21 cellular contexts compared by ENCODE assay signal in the genomic region with DNA sequence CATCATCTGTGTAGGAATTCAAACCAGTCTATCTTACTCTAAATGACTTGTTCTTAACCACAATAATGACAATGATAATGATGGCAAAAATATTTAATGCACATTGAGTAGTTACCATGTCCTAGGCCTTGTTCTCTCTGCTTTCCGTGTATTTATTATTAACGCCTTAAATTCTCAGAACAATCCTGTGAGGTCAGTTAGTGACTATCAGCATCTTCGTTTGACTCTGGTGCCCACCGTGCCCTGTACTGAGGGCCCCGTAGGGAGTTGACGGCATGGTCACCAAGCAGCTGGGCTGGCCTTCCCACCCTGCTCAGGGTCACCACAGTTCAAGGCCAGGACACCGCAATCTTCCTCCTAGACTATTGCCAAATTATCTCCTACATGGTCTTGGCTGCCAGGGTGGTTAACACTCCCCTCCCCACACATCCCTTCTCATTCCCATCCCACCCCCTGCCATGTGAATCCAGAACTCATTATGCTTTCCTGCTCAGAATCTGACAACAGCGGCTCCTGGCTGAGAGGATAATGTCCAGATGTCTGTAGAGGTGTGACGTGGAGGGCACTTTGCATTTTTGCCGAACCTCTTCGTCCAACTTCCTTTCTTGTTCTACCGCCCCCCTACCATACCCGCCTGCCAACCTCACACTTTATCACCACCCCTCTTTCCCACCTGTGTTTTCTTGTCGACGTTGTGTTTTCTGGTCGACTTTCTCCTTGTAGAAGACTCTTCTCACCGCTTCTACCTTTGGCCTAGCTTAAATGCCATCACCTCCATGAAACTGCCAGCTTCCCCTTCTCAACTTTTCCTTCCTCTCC. TPM values are rescaled to one million over a fixed set of nuclear protein-coding genes. Genes with fewer than 3 reads are reported as not detected.
"Had no signal": no experiment of that assay in that cellular context is flagged by ENCODE, and none has a peak within 500 bp of the region (broad histone marks: within the 10 kb centered on the region; RNA-seq: fewer than 3 reads in every experiment).

No MANE protein-coding gene starts in this region.

- H3K4me3 Mint-ChIP-seq: activated CD4-positive, alpha-beta T cell treated with anti-CD3 and anti-CD28 coated beads, Interleukin-2, amount 10 ng/mL, durations not matched to agents 7 days and 5 days; activated T-cell treated with anti-CD3 and anti-CD28 coated beads, Interleukin-2, amount 50 U/mL, for 72 hours; memory B cell; naive thymus-derived CD4-positive, alpha-beta T cell had no signal

- H3K9me3 ChIP-seq: adrenal gland, breast epithelium, gastroesophageal sphincter, heart left ventricle, pancreas, sigmoid colon, transverse colon had no signal

- H3K4me3 ChIP-seq: adrenal gland, breast epithelium, gastroesophageal sphincter, heart left ventricle, pancreas, sigmoid colon, transverse colon had no signal

- H3K27ac ChIP-seq: adrenal gland, breast epithelium, gastroesophageal sphincter, heart left ventricle, pancreas, sigmoid colon, transverse colon had no signal

- H3K4me1 ChIP-seq: adrenal gland, breast epithelium, gastroesophageal sphincter, heart left ventricle, pancreas, sigmoid colon had no signal

- H3K27ac Mint-ChIP-seq: activated CD4-positive, alpha-beta T cell treated with anti-CD3 and anti-CD28 coated beads, Interleukin-2, amount 10 ng/mL, durations not matched to agents 7 days and 5 days; activated naive CD4-positive, alpha-beta T cell treated with anti-CD3 and anti-CD28 coated beads, Interleukin-2, amount 50 U/mL, for 72 hours; activated T-cell treated with anti-CD3 and anti-CD28 coated beads, Interleukin-2, amount 50 U/mL, for 72 hours; memory B cell; naive thymus-derived CD4-positive, alpha-beta T cell had no signal

- ATAC-seq: activated naive CD4-positive, alpha-beta T cell treated with anti-CD3 and anti-CD28 coated beads, Interleukin-2, amount 50 U/mL, for 72 hours; activated T-cell treated with anti-CD3 and anti-CD28 coated beads, Interleukin-2, amount 50 U/mL, for 72 hours; esophagus mucosa; heart left ventricle; left ventricle myocardium superior; naive thymus-derived CD4-positive, alpha-beta T cell; pancreas had no signal

- DNase-seq: activated CD4-positive, alpha-beta T cell treated with anti-CD3 and anti-CD28 coated beads, Interleukin-2, amount 10 ng/mL, durations not matched to agents 7 days and 5 days; activated gamma-delta T cell; activated T-cell treated with anti-CD3 and anti-CD28 coated beads, Interleukin-2, amount 50 U/mL, for 72 hours; cortex of kidney; effector CD4-positive, alpha-beta T cell; heart left ventricle; left ventricle myocardium superior; pancreas; sigmoid colon; stimulated activated CD4-positive, alpha-beta T cell treated with anti-CD3 and anti-CD28 coated beads, Interleukin-4, amount 100 ng/mL, for 4 hours; stimulated activated naive CD4-positive, alpha-beta T cell; T-helper 1 cell; T-helper 9 cell; transverse colon had no signal

- H3K27me3 ChIP-seq: adrenal gland, breast epithelium, heart left ventricle, pancreas, sigmoid colon, transverse colon had no signal

- H3K4me1 Mint-ChIP-seq: activated CD4-positive, alpha-beta T cell treated with anti-CD3 and anti-CD28 coated beads, Interleukin-2, amount 10 ng/mL, durations not matched to agents 7 days and 5 days; memory B cell had no signal

- H3K27me3 Mint-ChIP-seq: activated CD4-positive, alpha-beta T cell treated with anti-CD3 and anti-CD28 coated beads, Interleukin-2, amount 10 ng/mL, durations not matched to agents 7 days and 5 days had no signal

- H3K9me3 Mint-ChIP-seq: activated CD4-positive, alpha-beta T cell treated with anti-CD3 and anti-CD28 coated beads, Interleukin-2, amount 10 ng/mL, durations not matched to agents 7 days and 5 days; activated naive CD4-positive, alpha-beta T cell treated with anti-CD3 and anti-CD28 coated beads, Interleukin-2, amount 50 U/mL, for 72 hours; activated T-cell treated with anti-CD3 and anti-CD28 coated beads, Interleukin-2, amount 50 U/mL, for 72 hours; memory B cell; naive thymus-derived CD4-positive, alpha-beta T cell had no signal

- H3K36me3 ChIP-seq: adrenal gland, breast epithelium, gastroesophageal sphincter, heart left ventricle, pancreas, sigmoid colon, transverse colon had no signal

- H3K36me3 Mint-ChIP-seq: activated naive CD4-positive, alpha-beta T cell treated with anti-CD3 and anti-CD28 coated beads, Interleukin-2, amount 50 U/mL, for 72 hours; memory B cell; naive thymus-derived CD4-positive, alpha-beta T cell had no signal

RNA-seq across cellular contexts. Expression of gene IGFN1, which starts 33.4 kb away (rescaled TPM):
- total RNA-seq: activated CD4-positive, alpha-beta T cell treated with anti-CD3 and anti-CD28 coated beads, Interleukin-2, amount 10 ng/mL, durations not matched to agents 7 days and 5 days; activated naive CD4-positive, alpha-beta T cell treated with anti-CD3 and anti-CD28 coated beads, Interleukin-2, amount 50 U/mL, for 72 hours; gastroesophageal sphincter; left ventricle myocardium superior; naive thymus-derived CD4-positive, alpha-beta T cell had no signal
- polyA plus RNA-seq: naive thymus-derived CD4-positive, alpha-beta T cell had no signal

RNA-seq across cellular contexts. Expression of gene PKP1, which starts 59.2 kb away (rescaled TPM):
- total RNA-seq: activated CD4-positive, alpha-beta T cell treated with anti-CD3 and anti-CD28 coated beads, Interleukin-2, amount 10 ng/mL, durations not matched to agents 7 days and 5 days; activated naive CD4-positive, alpha-beta T cell treated with anti-CD3 and anti-CD28 coated beads, Interleukin-2, amount 50 U/mL, for 72 hours; activated T-cell treated with anti-CD3 and anti-CD28 coated beads, Interleukin-2, amount 50 U/mL, for 72 hours; naive thymus-derived CD4-positive, alpha-beta T cell had no signal
- polyA plus RNA-seq: naive thymus-derived CD4-positive, alpha-beta T cell had no signal
